29 cellular contexts compared by ENCODE assay signal in the genomic region with DNA sequence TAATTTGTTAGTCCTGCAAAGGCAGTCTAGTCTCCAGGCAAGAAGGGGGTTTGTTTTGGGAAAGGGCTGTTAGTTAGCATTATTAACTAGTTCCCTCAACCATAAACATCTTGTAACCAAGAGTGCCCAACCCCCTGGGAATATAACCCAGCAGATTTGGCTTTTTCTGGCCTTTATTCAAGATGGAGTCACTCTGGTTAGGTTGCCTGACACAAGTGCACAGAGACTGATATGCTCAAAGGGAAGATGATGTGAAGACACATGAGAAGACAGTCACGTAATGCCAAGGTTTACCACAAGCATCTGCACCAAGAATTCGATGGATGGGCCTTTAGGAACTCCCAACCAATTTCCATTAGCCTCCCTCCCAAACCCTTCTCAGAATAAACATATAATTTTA.
"Had no signal": no experiment of that assay in that cellular context is flagged by ENCODE, and none has a peak within 500 bp of the region (broad histone marks: within the 10 kb centered on the region; RNA-seq: fewer than 3 reads in every experiment).

No MANE protein-coding gene starts in this region.

- DNase-seq: activated CD4-positive, alpha-beta memory T cell treated with anti-CD3 and anti-CD28 coated beads, Interleukin-2, amount 10 ng/mL, durations not matched to agents 7 days and 5 days; activated CD4-positive, alpha-beta T cell treated with anti-CD3 and anti-CD28 coated beads for 36 hours; activated CD4-positive, alpha-beta T cell treated with anti-CD3 and anti-CD28 coated beads, Interleukin-2, amount 10 ng/mL, durations not matched to agents 24 days and 14 days; activated CD4-positive, CD25-positive, alpha-beta regulatory T cell; activated CD4-positive, CD25-positive, alpha-beta regulatory T cell treated with anti-CD3 and anti-CD28 coated beads, Interleukin-2, amount 50 U/mL, for 72 hours; activated CD8-positive, alpha-beta memory T cell treated with anti-CD3 and anti-CD28 coated beads, Interleukin-2, amount 50 U/mL, for 48 hours; activated gamma-delta T cell; activated naive CD4-positive, alpha-beta T cell; activated naive CD4-positive, alpha-beta T cell treated with anti-CD3 and anti-CD28 coated beads, Interleukin-2, amount 10 ng/mL, durations not matched to agents 7 days and 5 days; activated naive CD8-positive, alpha-beta T cell treated with anti-CD3 and anti-CD28 coated beads, Interleukin-2, amount 10 ng/mL, durations not matched to agents 7 days and 5 days; activated T-cell treated with anti-CD3 and anti-CD28 coated beads for 4 hours; activated T-cell treated with anti-CD3 and anti-CD28 coated beads, Interleukin-2, amount 50 U/mL, for 24 hours; activated T-cell treated with anti-CD3 and anti-CD28 coated beads, Interleukin-2, amount 50 U/mL, for 72 hours; central memory CD4-positive, alpha-beta T cell; cerebellar nuclear complex; colonic mucosa; effector memory CD4-positive, alpha-beta T cell; erythroblast; gastrocnemius medialis; glutamatergic neuron; heart left ventricle; T-helper 2 cell; WERI-Rb-1 had no signal

- H3K27me3 ChIP-seq: ascending aorta, breast epithelium, cardiac muscle cell, colonic mucosa, esophagus muscularis mucosa, foreskin keratinocyte, gastrocnemius medialis, heart left ventricle had no signal

- H3K4me1 ChIP-seq: breast epithelium, colonic mucosa had no signal

- H3K27ac ChIP-seq: ascending aorta, cardiac muscle cell, colonic mucosa, esophagus muscularis mucosa, foreskin keratinocyte, gastrocnemius medialis, heart left ventricle, WERI-Rb-1 had no signal

- H3K36me3 ChIP-seq: ascending aorta, breast epithelium, cardiac muscle cell, colonic mucosa, esophagus muscularis mucosa, gastrocnemius medialis, heart left ventricle, WERI-Rb-1 had no signal

- H3K9me3 ChIP-seq: ascending aorta, breast epithelium, colonic mucosa, esophagus muscularis mucosa, gastrocnemius medialis, heart left ventricle had no signal

- ATAC-seq: activated CD4-positive, alpha-beta T cell treated with anti-CD3 and anti-CD28 coated beads for 36 hours; activated naive CD4-positive, alpha-beta T cell treated with anti-CD3 and anti-CD28 coated beads, Interleukin-2, amount 50 U/mL, for 72 hours; activated T-cell treated with anti-CD3 and anti-CD28 coated beads, Interleukin-2, amount 50 U/mL, for 72 hours; gastrocnemius medialis; heart left ventricle had no signal

- H3K4me3 ChIP-seq: ascending aorta, breast epithelium, cardiac muscle cell, colonic mucosa, esophagus muscularis mucosa, gastrocnemius medialis, heart left ventricle had no signal
